Comparison of ENCODE assay signal across 2 cellular contexts in genomic region chr6:27234576-27234975, GRCh38.
TF ChIP-seq lines count a peak whose summit lies in the region.

No MANE protein-coding gene starts in this region.

TF ChIP-seq in SK-N-SH, 30 proteins besides CTCF, POLR2A, EP300 and RAD21:
- TF ChIP-seq MXI1 (IDR thresholded peaks at IDR 0.05; ENCODE audit: low read depth, low read length) (no peak), TEAD4 (IDR thresholded peaks at IDR 0.05; ENCODE audit: borderline replicate concordance, insufficient read depth) (no peak), POLR2AphosphoS5 (IDR thresholded peaks at IDR 0.05; ENCODE audit: low read depth, low read length) (no peak), FOXJ3 (CRISPR knock-in tag; IDR thresholded peaks at IDR 0.05) (no peak), NFIC (IDR thresholded peaks at IDR 0.05; ENCODE audit: borderline replicate concordance) (no peak)
- TF ChIP-seq, protein P1, sequence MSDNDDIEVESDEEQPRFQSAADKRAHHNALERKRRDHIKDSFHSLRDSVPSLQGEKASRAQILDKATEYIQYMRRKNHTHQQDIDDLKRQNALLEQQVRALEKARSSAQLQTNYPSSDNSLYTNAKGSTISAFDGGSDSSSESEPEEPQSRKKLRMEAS (IDR thresholded peaks at IDR 0.05; ENCODE audit: low read depth): no peak
- TF ChIP-seq, protein P2, sequence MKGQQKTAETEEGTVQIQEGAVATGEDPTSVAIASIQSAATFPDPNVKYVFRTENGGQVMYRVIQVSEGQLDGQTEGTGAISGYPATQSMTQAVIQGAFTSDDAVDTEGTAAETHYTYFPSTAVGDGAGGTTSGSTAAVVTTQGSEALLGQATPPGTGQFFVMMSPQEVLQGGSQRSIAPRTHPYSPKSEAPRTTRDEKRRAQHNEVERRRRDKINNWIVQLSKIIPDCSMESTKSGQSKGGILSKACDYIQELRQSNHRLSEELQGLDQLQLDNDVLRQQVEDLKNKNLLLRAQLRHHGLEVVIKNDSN (IDR thresholded peaks at IDR 0.05; ENCODE audit: borderline replicate concordance, low read depth): no peak

TF ChIP-seq in SK-N-SH treated with all-trans-retinoic acid at 6 μM for 48 hours, 23 proteins besides CTCF, POLR2A, EP300 and RAD21:
- TF ChIP-seq ZFP3 (CRISPR knock-in tag; IDR thresholded peaks at IDR 0.05): no peak
- TF ChIP-seq, protein P3, sequence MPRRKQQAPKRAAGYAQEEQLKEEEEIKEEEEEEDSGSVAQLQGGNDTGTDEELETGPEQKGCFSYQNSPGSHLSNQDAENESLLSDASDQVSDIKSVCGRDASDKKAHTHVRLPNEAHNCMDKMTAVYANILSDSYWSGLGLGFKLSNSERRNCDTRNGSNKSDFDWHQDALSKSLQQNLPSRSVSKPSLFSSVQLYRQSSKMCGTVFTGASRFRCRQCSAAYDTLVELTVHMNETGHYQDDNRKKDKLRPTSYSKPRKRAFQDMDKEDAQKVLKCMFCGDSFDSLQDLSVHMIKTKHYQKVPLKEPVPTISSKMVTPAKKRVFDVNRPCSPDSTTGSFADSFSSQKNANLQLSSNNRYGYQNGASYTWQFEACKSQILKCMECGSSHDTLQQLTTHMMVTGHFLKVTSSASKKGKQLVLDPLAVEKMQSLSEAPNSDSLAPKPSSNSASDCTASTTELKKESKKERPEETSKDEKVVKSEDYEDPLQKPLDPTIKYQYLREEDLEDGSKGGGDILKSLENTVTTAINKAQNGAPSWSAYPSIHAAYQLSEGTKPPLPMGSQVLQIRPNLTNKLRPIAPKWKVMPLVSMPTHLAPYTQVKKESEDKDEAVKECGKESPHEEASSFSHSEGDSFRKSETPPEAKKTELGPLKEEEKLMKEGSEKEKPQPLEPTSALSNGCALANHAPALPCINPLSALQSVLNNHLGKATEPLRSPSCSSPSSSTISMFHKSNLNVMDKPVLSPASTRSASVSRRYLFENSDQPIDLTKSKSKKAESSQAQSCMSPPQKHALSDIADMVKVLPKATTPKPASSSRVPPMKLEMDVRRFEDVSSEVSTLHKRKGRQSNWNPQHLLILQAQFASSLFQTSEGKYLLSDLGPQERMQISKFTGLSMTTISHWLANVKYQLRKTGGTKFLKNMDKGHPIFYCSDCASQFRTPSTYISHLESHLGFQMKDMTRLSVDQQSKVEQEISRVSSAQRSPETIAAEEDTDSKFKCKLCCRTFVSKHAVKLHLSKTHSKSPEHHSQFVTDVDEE (CRISPR knock-in tag; IDR thresholded peaks at IDR 0.05): no peak
- TF ChIP-seq GLIS3 (CRISPR knock-in tag; IDR thresholded peaks at IDR 0.05): no peak
- TF ChIP-seq BACH2 (CRISPR knock-in tag; IDR thresholded peaks at IDR 0.05; ENCODE audit: borderline replicate concordance): no peak
- TF ChIP-seq ZNF70 (CRISPR knock-in tag; IDR thresholded peaks at IDR 0.05): no peak
- TF ChIP-seq ZNF8 (CRISPR knock-in tag; IDR thresholded peaks at IDR 0.05): no peak
- TF ChIP-seq CSDC2 (CRISPR knock-in tag; IDR thresholded peaks at IDR 0.05): no peak
- TF ChIP-seq, protein P4, sequence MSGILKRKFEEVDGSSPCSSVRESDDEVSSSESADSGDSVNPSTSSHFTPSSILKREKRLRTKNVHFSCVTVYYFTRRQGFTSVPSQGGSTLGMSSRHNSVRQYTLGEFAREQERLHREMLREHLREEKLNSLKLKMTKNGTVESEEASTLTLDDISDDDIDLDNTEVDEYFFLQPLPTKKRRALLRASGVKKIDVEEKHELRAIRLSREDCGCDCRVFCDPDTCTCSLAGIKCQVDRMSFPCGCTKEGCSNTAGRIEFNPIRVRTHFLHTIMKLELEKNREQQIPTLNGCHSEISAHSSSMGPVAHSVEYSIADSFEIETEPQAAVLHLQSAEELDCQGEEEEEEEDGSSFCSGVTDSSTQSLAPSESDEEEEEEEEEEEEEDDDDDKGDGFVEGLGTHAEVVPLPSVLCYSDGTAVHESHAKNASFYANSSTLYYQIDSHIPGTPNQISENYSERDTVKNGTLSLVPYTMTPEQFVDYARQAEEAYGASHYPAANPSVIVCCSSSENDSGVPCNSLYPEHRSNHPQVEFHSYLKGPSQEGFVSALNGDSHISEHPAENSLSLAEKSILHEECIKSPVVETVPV (CRISPR knock-in tag; IDR thresholded peaks at IDR 0.05): no peak
- no peak for TF ChIP-seq ZNF565 (CRISPR knock-in tag; conservative IDR thresholded peaks at IDR 0.05; ENCODE audit: low read depth)
- TF ChIP-seq, protein P5, sequence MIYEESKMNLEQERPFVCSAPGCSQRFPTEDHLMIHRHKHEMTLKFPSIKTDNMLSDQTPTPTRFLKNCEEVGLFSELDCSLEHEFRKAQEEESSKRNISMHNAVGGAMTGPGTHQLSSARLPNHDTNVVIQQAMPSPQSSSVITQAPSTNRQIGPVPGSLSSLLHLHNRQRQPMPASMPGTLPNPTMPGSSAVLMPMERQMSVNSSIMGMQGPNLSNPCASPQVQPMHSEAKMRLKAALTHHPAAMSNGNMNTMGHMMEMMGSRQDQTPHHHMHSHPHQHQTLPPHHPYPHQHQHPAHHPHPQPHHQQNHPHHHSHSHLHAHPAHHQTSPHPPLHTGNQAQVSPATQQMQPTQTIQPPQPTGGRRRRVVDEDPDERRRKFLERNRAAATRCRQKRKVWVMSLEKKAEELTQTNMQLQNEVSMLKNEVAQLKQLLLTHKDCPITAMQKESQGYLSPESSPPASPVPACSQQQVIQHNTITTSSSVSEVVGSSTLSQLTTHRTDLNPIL (CRISPR knock-in tag; IDR thresholded peaks at IDR 0.05; ENCODE audit: low read depth): no peak
- no peak for TF ChIP-seq ARNTL (CRISPR knock-in tag; IDR thresholded peaks at IDR 0.05; ENCODE audit: borderline replicate concordance, low read depth)
- no peak for TF ChIP-seq ESRRG (CRISPR knock-in tag; IDR thresholded peaks at IDR 0.05)
- no peak for TF ChIP-seq TCF4 (CRISPR knock-in tag; IDR thresholded peaks at IDR 0.05; ENCODE audit: borderline replicate concordance)
- no peak for TF ChIP-seq RARB (CRISPR knock-in tag; IDR thresholded peaks at IDR 0.05)
- no peak for TF ChIP-seq ISL1 (CRISPR knock-in tag; IDR thresholded peaks at IDR 0.05)
TF ChIP-seq in SK-N-SH treated with all-trans-retinoic acid at 6 μM for 48 hours: peak in this region for 0.
